Comparison of ENCODE assay signal across 23 cellular contexts in genomic region chr3:145134738-145135137, GRCh38.
"Had no signal": no experiment of that assay in that cellular context is flagged by ENCODE, and none has a peak within 500 bp of the region (broad histone marks: within the 10 kb centered on the region; RNA-seq: fewer than 3 reads in every experiment).

No MANE protein-coding gene starts in this region.

- ATAC-seq: heart left ventricle; left lobe of liver; mucosa of descending colon; naive thymus-derived CD8-positive, alpha-beta T cell; pancreas; right lobe of liver; stimulated activated memory B cell treated with anti-CD40 and anti-IgM and Interleukin-4, amounts not matched to agents 10 μg/mL and 1 μg/mL and 100 μg/mL, for 72 hours; stimulated activated naive CD8-positive, alpha-beta T cell treated with anti-CD3 and anti-CD28 coated beads, Interleukin-15, amount 100 ng/mL, for 72 hours had no signal

- H3K4me3 ChIP-seq: coronary artery, heart left ventricle, mucosa of descending colon, pancreas, right lobe of liver, spleen, thoracic aorta, transverse colon had no signal

- H3K27ac ChIP-seq: coronary artery, heart left ventricle, pancreas, right lobe of liver, spleen, thoracic aorta, transverse colon had no signal

- H3K27me3 ChIP-seq: heart left ventricle, pancreas, right lobe of liver, spleen, transverse colon had no signal

- DNase-seq: effector CD4-positive, alpha-beta T cell; endodermal cell; heart left ventricle; hippocampal formation; mucosa of descending colon; naive thymus-derived CD8-positive, alpha-beta T cell; pancreas; retina; right lobe of liver; spleen; stimulated activated CD4-positive, alpha-beta T cell treated with anti-CD3 and anti-CD28 coated beads, Interleukin-15, amount 100 ng/mL, for 24 hours; stimulated activated CD4-positive, alpha-beta T cell treated with anti-CD3 and anti-CD28 coated beads, Interleukin-1b, Interleukin-23, amount 100 ng/mL, for 48 hours; stimulated activated CD4-positive, alpha-beta T cell treated with anti-CD3 and anti-CD28 coated beads, Interleukin-4, amount 100 ng/mL, for 24 hours; stimulated activated naive CD8-positive, alpha-beta T cell treated with anti-CD3 and anti-CD28 coated beads, Interleukin-15, amount 100 ng/mL, for 72 hours; substantia nigra; transverse colon had no signal

- H3K9me3 ChIP-seq: heart left ventricle, mucosa of descending colon, pancreas, right lobe of liver, thoracic aorta, transverse colon had no signal

- H3K9me3 Mint-ChIP-seq: endodermal cell; neural crest cell; stimulated activated memory B cell treated with anti-CD40 and anti-IgM and Interleukin-4, amounts not matched to agents 10 μg/mL and 1 μg/mL and 100 μg/mL, for 72 hours; stimulated activated naive CD8-positive, alpha-beta T cell treated with anti-CD3 and anti-CD28 coated beads, Interleukin-15, amount 100 ng/mL, for 72 hours had no signal

- FAIRE-seq: frontal cortex, pancreas had no signal

- H3K36me3 Mint-ChIP-seq: naive thymus-derived CD8-positive, alpha-beta T cell; stimulated activated memory B cell treated with anti-CD40 and anti-IgM and Interleukin-4, amounts not matched to agents 10 μg/mL and 1 μg/mL and 100 μg/mL, for 72 hours had no signal

- H3K36me3 ChIP-seq: heart left ventricle, pancreas, right lobe of liver, spleen, thoracic aorta, transverse colon had no signal

- H3K4me1 ChIP-seq: heart left ventricle, pancreas, right lobe of liver, spleen, transverse colon had no signal

- H3K27ac Mint-ChIP-seq: endodermal cell; naive thymus-derived CD8-positive, alpha-beta T cell; progenitor cell of endocrine pancreas; stimulated activated memory B cell treated with anti-CD40 and anti-IgM and Interleukin-4, amounts not matched to agents 10 μg/mL and 1 μg/mL and 100 μg/mL, for 72 hours; stimulated activated naive CD8-positive, alpha-beta T cell treated with anti-CD3 and anti-CD28 coated beads, Interleukin-15, amount 100 ng/mL, for 72 hours had no signal

- H3K27me3 Mint-ChIP-seq: naive thymus-derived CD8-positive, alpha-beta T cell; progenitor cell of endocrine pancreas; stimulated activated memory B cell treated with anti-CD40 and anti-IgM and Interleukin-4, amounts not matched to agents 10 μg/mL and 1 μg/mL and 100 μg/mL, for 72 hours; stimulated activated naive CD8-positive, alpha-beta T cell treated with anti-CD3 and anti-CD28 coated beads, Interleukin-15, amount 100 ng/mL, for 72 hours had no signal

- H3K4me3 Mint-ChIP-seq: endodermal cell; naive thymus-derived CD8-positive, alpha-beta T cell; neural crest cell; stimulated activated memory B cell treated with anti-CD40 and anti-IgM and Interleukin-4, amounts not matched to agents 10 μg/mL and 1 μg/mL and 100 μg/mL, for 72 hours; stimulated activated naive CD8-positive, alpha-beta T cell treated with anti-CD3 and anti-CD28 coated beads, Interleukin-15, amount 100 ng/mL, for 72 hours had no signal

- H3K4me1 Mint-ChIP-seq: naive thymus-derived CD8-positive, alpha-beta T cell; neural crest cell; stimulated activated memory B cell treated with anti-CD40 and anti-IgM and Interleukin-4, amounts not matched to agents 10 μg/mL and 1 μg/mL and 100 μg/mL, for 72 hours; stimulated activated naive CD8-positive, alpha-beta T cell treated with anti-CD3 and anti-CD28 coated beads, Interleukin-15, amount 100 ng/mL, for 72 hours had no signal
